In genomic region chr3:197408177-197408957, GRCh38 we compare ENCODE assay signal across 25 cellular contexts.
DNase-seq lines count a peak whose midpoint lies in the region; ATAC-seq and TF ChIP-seq lines count a peak whose summit lies in the region.
"Had no signal": no experiment of that assay in that cellular context is flagged by ENCODE, and none has a peak within 500 bp of the region (broad histone marks: within the 10 kb centered on the region; RNA-seq: fewer than 3 reads in every experiment).

No MANE protein-coding gene starts in this region.

- no peak for TF ChIP-seq POLR2A in gastrocnemius medialis (IDR thresholded peaks at IDR 0.05)

- no peaks in the 10 kb centered on the region for H3K9me3 ChIP-seq in gastrocnemius medialis
- H3K9me3 ChIP-seq: BE2C, ovary, SJSA1, upper lobe of left lung had no signal

- H3K36me3 ChIP-seq in gastrocnemius medialis: no peaks in the 10 kb centered on the region
- H3K36me3 ChIP-seq: BE2C, cardiac muscle cell, ovary, SJSA1, stomach, upper lobe of left lung had no signal

- TF ChIP-seq CTCF in astrocyte of the spinal cord (IDR thresholded peaks at IDR 0.05; ENCODE audit: low read depth, low read length): no peak
- no peak for TF ChIP-seq CTCF in gastrocnemius medialis (IDR thresholded peaks at IDR 0.05 in 4 of 5, conservative IDR thresholded peaks at IDR 0.05 in 1 of 5)

- no peak overlapping the region for H3K4me3 ChIP-seq in astrocyte of the spinal cord (ENCODE audit: low read depth, low read length)
- H3K4me3 ChIP-seq in gastrocnemius medialis: no peak overlapping the region
- H3K4me3 ChIP-seq: cardiac muscle cell, lung, ovary, SJSA1, stomach, upper lobe of left lung had no signal

- ATAC-seq in gastrocnemius medialis: peak; percentile 44 to 77
- no peak for ATAC-seq in effector memory CD8-positive, alpha-beta T cell (replicated peaks)
- ATAC-seq: activated T-cell treated with anti-CD3 and anti-CD28 coated beads, Interleukin-2, amount 50 U/mL, for 4 hours had no signal

- DNase-seq in LHCN-M2 (ENCODE audit: low read depth): peak; percentile 59
- DNase-seq in astrocyte of the spinal cord (ENCODE audit: low read depth, low spot score): peak; percentile 65
- DNase-seq in iPS-NIHi11 (ENCODE audit: low spot score): peak; percentile 54
- no peak for DNase-seq in gastrocnemius medialis
- DNase-seq in NCI-H526 treated with DMSO at 0.1 percent for 48 hours (lab: John Stamatoyannopoulos, UW): no peak
- DNase-seq in HuH-7 (ENCODE audit: low spot score): no peak
- DNase-seq in effector memory CD8-positive, alpha-beta T cell: no peak
- no peak for DNase-seq in SIG-M5 (lab: John Stamatoyannopoulos, UW)
- DNase-seq: activated B cell treated with CpG ODN at 0.5 μM for 24 hours; activated CD4-positive, alpha-beta memory T cell treated with anti-CD3 and anti-CD28 coated beads for 36 hours; activated T-cell treated with anti-CD3 and anti-CD28 coated beads, Interleukin-2, amount 50 U/mL, for 4 hours; BE2C; erythroblast; NCI-H1436 treated with DMSO at 0.1 percent for 48 hours; NCI-H2171; ovary; small intestine; stimulated activated CD4-positive, alpha-beta T cell treated with anti-CD3 and anti-CD28 coated beads, Interleukin-4, amount 100 ng/mL, for 1 hour; stomach; upper lobe of left lung had no signal

- intact Hi-C loops in gastrocnemius medialis (cut with DNase I; ENCODE audit: low total_unique reads): no loop called here

- no peaks in the 10 kb centered on the region for H3K36me3 Mint-ChIP-seq in effector memory CD8-positive, alpha-beta T cell (ENCODE audit: insufficient read depth)
- H3K36me3 Mint-ChIP-seq: activated CD4-positive, alpha-beta memory T cell treated with anti-CD3 and anti-CD28 coated beads for 36 hours; activated naive CD8-positive, alpha-beta T cell had no signal

- peaks cover 0 to 1% of the 10 kb centered on the region in 2 donors for H3K9me3 Mint-ChIP-seq in effector memory CD8-positive, alpha-beta T cell
- H3K9me3 Mint-ChIP-seq: activated B cell treated with CpG ODN at 0.5 μM for 24 hours; activated T-cell treated with anti-CD3 and anti-CD28 coated beads, Interleukin-2, amount 50 U/mL, for 4 hours; T-helper 2 cell treated with Interferon-gamma antibody and Interleukin-4, amounts not matched to agents 5 μg/mL and 100 μg/mL, for 36 hours had no signal

- peaks cover 11 to 12% of the 10 kb centered on the region in 2 donors for H3K4me1 ChIP-seq in gastrocnemius medialis
- H3K4me1 ChIP-seq: BE2C, SJSA1, stomach had no signal

- no peaks in the 10 kb centered on the region for H3K27me3 ChIP-seq in gastrocnemius medialis
- H3K27me3 ChIP-seq: BE2C, cardiac muscle cell, ovary, SJSA1, stomach, upper lobe of left lung had no signal

- H3K27ac ChIP-seq in gastrocnemius medialis: no peak overlapping the region
- H3K27ac ChIP-seq: cardiac muscle cell, ovary, SJSA1, stomach, upper lobe of left lung had no signal

- in situ Hi-C loops in astrocyte of the spinal cord (cut with HindIII; ENCODE audit: low sequenced_read_pairs): no loop called here
- in situ Hi-C loops in gastrocnemius medialis (cut with MboI; ENCODE audit: low sequenced_read_pairs in 4 of 4): no loop called here

- no peaks in the 10 kb centered on the region for H3K4me1 Mint-ChIP-seq in effector memory CD8-positive, alpha-beta T cell (ENCODE audit: low read depth in 2 of 2)
- H3K4me1 Mint-ChIP-seq: activated B cell treated with CpG ODN at 0.5 μM for 24 hours had no signal

- H3K4me3 Mint-ChIP-seq in effector memory CD8-positive, alpha-beta T cell: no peak overlapping the region
- H3K4me3 Mint-ChIP-seq: activated B cell treated with CpG ODN at 0.5 μM for 24 hours; activated CD4-positive, alpha-beta memory T cell treated with anti-CD3 and anti-CD28 coated beads for 36 hours; activated naive CD8-positive, alpha-beta T cell; activated T-cell treated with anti-CD3 and anti-CD28 coated beads, Interleukin-2, amount 50 U/mL, for 4 hours; T-helper 2 cell treated with Interferon-gamma antibody and Interleukin-4, amounts not matched to agents 5 μg/mL and 100 μg/mL, for 36 hours had no signal

- peaks cover 52 to 71% of the 10 kb centered on the region in 2 donors for H3K27me3 Mint-ChIP-seq in effector memory CD8-positive, alpha-beta T cell
- H3K27me3 Mint-ChIP-seq: activated naive CD8-positive, alpha-beta T cell had no signal

- H3K27ac Mint-ChIP-seq in effector memory CD8-positive, alpha-beta T cell: no peak overlapping the region
- H3K27ac Mint-ChIP-seq: activated B cell treated with CpG ODN at 0.5 μM for 24 hours; activated CD4-positive, alpha-beta memory T cell treated with anti-CD3 and anti-CD28 coated beads for 36 hours; activated naive CD8-positive, alpha-beta T cell; T-helper 2 cell treated with Interferon-gamma antibody and Interleukin-4, amounts not matched to agents 5 μg/mL and 100 μg/mL, for 36 hours had no signal

Comparison
In these comparisons a context has a peak if more than half of its experiments do, and no peak if none do; other contexts are left out.
1. DNase-seq: peak in LHCN-M2 (single experiment), astrocyte of the spinal cord (single experiment) and iPS-NIHi11 (single experiment); none in gastrocnemius medialis (0 of 2), NCI-H526 treated with DMSO at 0.1 percent for 48 hours (single experiment), HuH-7 (single experiment), effector memory CD8-positive, alpha-beta T cell (0 of 3) and SIG-M5 (single experiment).